Comparison of ENCODE assay signal across 1 cellular context in the genomic region with DNA sequence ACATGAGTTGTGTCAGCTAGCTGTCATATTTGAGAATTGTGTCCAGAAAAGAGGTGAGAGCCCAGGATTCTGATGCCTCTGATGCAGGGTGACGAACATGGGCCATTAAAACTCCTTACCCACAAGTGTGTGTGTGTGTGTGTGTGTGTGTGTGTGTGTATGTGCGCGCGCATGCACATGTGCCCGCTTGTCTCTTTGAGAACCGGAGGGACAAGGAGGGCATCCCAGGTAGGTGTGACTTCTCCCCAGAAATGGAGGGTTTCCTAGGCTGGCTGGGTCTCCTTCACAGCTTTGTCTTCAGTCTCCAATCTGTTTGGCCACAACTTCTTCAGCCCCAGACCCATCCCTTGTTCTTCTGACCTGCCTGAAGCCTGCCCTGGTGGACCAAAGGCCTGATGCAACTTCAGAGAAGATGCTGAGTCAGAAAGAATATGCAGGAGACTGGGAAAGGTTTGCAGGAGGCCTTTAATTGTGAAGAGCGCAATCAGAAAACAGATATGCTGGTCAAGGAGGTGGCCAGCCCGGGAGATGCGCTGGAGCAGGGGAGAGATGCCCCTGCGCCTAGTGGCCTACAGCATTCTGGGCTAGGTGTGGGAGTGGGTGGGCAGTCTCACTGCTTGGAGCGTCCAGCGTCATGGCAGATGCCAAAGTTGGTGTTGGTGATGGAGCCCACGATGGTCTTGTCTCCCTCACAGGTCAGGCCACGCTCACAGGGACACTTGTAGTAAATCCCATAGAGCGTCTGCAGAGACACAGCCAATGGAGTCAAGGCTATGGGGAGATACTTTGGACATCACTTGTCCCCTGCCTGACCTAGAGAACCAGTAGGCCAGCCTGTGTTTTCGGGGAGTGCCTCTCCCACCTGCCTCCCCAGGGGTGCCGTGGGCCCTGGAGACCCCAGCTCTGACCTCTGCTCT.
TF ChIP-seq lines count a peak whose summit lies in the region.

No MANE protein-coding gene starts in this region.

TF ChIP-seq in GM23338, 12 proteins besides CTCF, POLR2A, EP300 and RAD21:
- TF ChIP-seq ZNF331 (CRISPR knock-in tag; IDR thresholded peaks at IDR 0.05; ENCODE audit: low read depth), result no peak
- TF ChIP-seq ZNF114 (CRISPR knock-in tag; IDR thresholded peaks at IDR 0.05), result no peak
TF ChIP-seq in GM23338: peak in this region for 0.
